Comparison of ENCODE assay signal across 10 cellular contexts in genomic region chr11:86802146-86802545, GRCh38. TPM values are rescaled to one million over a fixed set of nuclear protein-coding genes. Genes with fewer than 3 reads are reported as not detected.
A peak's percentile ranks its signal among the peaks of the same experiment; 100 is the strongest.
DNase-seq lines count a peak whose midpoint lies in the region; ATAC-seq and TF ChIP-seq lines count a peak whose summit lies in the region.
"Had no signal": no experiment of that assay in that cellular context is flagged by ENCODE, and none has a peak within 500 bp of the region (broad histone marks: within the 10 kb centered on the region; RNA-seq: fewer than 3 reads in every experiment).

No MANE protein-coding gene starts in this region.

- ATAC-seq in HG02840 (IDR thresholded peaks at IDR 0.05; ENCODE audit: low FRiP score, unreplicated experiment) = no peak

- H3K4me1 ChIP-seq in HUES6 (ENCODE audit: control insufficient read depth, insufficient read depth, low read length) (peaks cover 41% of the 10 kb centered on the region), mesodermal cell (ENCODE audit: control insufficient read depth, insufficient read depth, low read length, poor library complexity, severe bottlenecking) (peaks cover 43% of the 10 kb centered on the region), suprapubic skin (peaks cover 44% of the 10 kb centered on the region)

- TF ChIP-seq CTCF in choroid plexus epithelial cell (conservative IDR thresholded peaks at IDR 0.05; ENCODE audit: low read depth, low read length) = no peak
- no peak for TF ChIP-seq CTCF in suprapubic skin (IDR thresholded peaks at IDR 0.05)
- TF ChIP-seq CTCF in WERI-Rb-1 (IDR thresholded peaks at IDR 0.05; ENCODE audit: low read depth, low read length) = no peak

- H3K4me3 ChIP-seq in HUES6 (ENCODE audit: low read depth, low read length) = peak overlapping the region; percentile 72; the same call in 1 of the 2 replicates
- peak overlapping the region; percentile 73 for H3K4me3 ChIP-seq in choroid plexus epithelial cell (ENCODE audit: low read depth, low read length)
- peak overlapping the region; percentile 88 for H3K4me3 ChIP-seq in mesodermal cell (ENCODE audit: extremely low read depth, insufficient read depth, low read length, poor library complexity, severe bottlenecking)
- H3K4me3 ChIP-seq in suprapubic skin = peak overlapping the region; percentile 66
- no peak overlapping the region for H3K4me3 ChIP-seq in WERI-Rb-1 (ENCODE audit: low read depth, low read length)

- no peaks in the 10 kb centered on the region for H3K9me3 ChIP-seq in HUES6 (ENCODE audit: control insufficient read depth, insufficient read depth, low read depth, low read length)
- no peaks in the 10 kb centered on the region for H3K9me3 ChIP-seq in mesodermal cell (ENCODE audit: control insufficient read depth, low read length)
- H3K9me3 ChIP-seq in suprapubic skin = no peaks in the 10 kb centered on the region
- H3K9me3 ChIP-seq in WERI-Rb-1 (ENCODE audit: severe bottlenecking) = no peaks in the 10 kb centered on the region

- H3K27ac ChIP-seq in HUES6 (ENCODE audit: low read depth, low read length) (no peak overlapping the region), mesodermal cell (ENCODE audit: low read depth, low read length, severe bottlenecking) (no peak overlapping the region), suprapubic skin (no peak overlapping the region), WERI-Rb-1 (no peak overlapping the region)

- 52 to 60% methylated on average over 5 of the region's 5 CpGs for WGBS in mesodermal cell (ENCODE audit: insufficient coverage in 2 of 2), 2 experiments
- WGBS in suprapubic skin = 62% methylated on average over 5 of the region's 5 CpGs

- H3K27me3 ChIP-seq in HUES6 (ENCODE audit: control insufficient read depth, insufficient read depth, low read length) (peaks cover 30% of the 10 kb centered on the region), suprapubic skin (no peaks in the 10 kb centered on the region), WERI-Rb-1 (ENCODE audit: insufficient read depth, low read depth, severe bottlenecking) (no peaks in the 10 kb centered on the region)

- no peak for TF ChIP-seq POLR2A in suprapubic skin (IDR thresholded peaks at IDR 0.05)

- peak overlapping the region; percentile 25 for H3K9ac ChIP-seq in HUES6 (ENCODE audit: low read length)

- H3K36me3 ChIP-seq in HUES6 (ENCODE audit: control insufficient read depth, insufficient read depth, low read length) (no peaks in the 10 kb centered on the region), mesodermal cell (ENCODE audit: control insufficient read depth, insufficient read depth, low read length) (peaks cover 47% of the 10 kb centered on the region), suprapubic skin (no peaks in the 10 kb centered on the region), WERI-Rb-1 (no peaks in the 10 kb centered on the region)

- no peak for TF ChIP-seq EP300 in suprapubic skin (IDR thresholded peaks at IDR 0.05)

- no peak for DNase-seq in choroid plexus epithelial cell (ENCODE audit: low read depth)
- no peak for DNase-seq in suprapubic skin (ENCODE audit: low spot score in 2 of 2)
- no peak for DNase-seq in NCI-H524 treated with DMSO at 0.1 percent for 48 hours (lab: John Stamatoyannopoulos, UW)
- no peak for DNase-seq in WERI-Rb-1
- DNase-seq: activated CD4-positive, alpha-beta T cell treated with anti-CD3 and anti-CD28 coated beads, Interleukin-2, amount 50 U/mL, for 4 hours; NCI-H2029 treated with DMSO at 0.1 percent for 48 hours; SIG-M5 had no signal

RNA-seq across cellular contexts. Expression of gene PRSS23, which starts 1.8 kb away (rescaled TPM):
- 450 TPM for polyA plus RNA-seq in mesodermal cell (2013, experiment 1 of 2)
- 338 TPM for polyA plus RNA-seq in mesodermal cell (2013, experiment 2 of 2)
- total RNA-seq in suprapubic skin = 10 to 100 TPM; 13.0 to 29.1 (median 18.9) TPM
